8 cellular contexts compared by ENCODE assay signal in the genomic region with DNA sequence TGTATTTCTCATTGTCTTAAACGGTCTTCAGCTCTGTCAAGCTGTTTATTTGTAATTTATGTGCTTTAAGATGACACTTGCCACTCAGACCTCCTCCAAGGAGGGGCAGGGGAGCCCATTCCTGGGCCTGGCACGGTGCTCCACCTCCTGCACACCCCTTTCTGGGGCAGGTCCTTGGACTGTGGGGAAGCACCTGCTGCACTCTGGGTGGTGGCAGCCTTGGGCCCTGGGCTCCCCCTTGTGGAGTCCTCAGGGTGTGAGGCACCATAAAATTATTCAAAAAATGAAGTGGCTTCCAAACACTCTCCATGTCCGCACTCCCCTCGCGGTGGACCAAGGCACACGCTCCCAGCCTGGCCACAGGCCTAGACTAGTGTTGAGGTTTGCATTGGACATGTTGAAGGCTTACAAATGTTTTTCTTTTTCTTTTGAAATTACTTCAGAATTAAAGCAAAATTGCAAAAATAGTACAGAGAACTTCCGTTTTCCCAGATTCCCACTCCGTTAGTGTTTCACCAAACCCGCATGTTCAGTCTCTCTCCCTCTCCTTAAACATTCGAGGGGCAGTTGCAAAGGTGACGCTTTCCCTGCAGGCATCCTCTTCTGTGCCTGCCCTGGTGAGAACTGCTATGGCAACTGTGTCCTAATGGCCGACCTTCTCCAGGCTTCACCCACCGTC. TPM values are rescaled to one million over a fixed set of nuclear protein-coding genes. Genes with fewer than 3 reads are reported as not detected.
DNase-seq lines count a peak whose midpoint lies in the region; ATAC-seq lines count a peak whose summit lies in the region.

No MANE protein-coding gene starts in this region.

- DNase-seq in NCI-H82 (lab: John Stamatoyannopoulos, UW) = peak; percentile 78
- DNase-seq in NCI-H82 treated with DMSO at 0.1 percent for 48 hours (lab: John Stamatoyannopoulos, UW; ENCODE audit: unreplicated experiment) = no peak
- peak; percentile 48 for DNase-seq in NCI-H510A (lab: John Stamatoyannopoulos, UW)
- peak; percentile 76 to 82 for DNase-seq in activated CD4-positive, alpha-beta T cell treated with anti-CD3 and anti-CD28 coated beads, Interleukin-2, amount 50 U/mL, for 48 hours
- peak; percentile 86 for DNase-seq in dermis blood vessel endothelial cell
- peak; percentile 38 for DNase-seq in midbrain (lab: John Stamatoyannopoulos, UW)
- DNase-seq in stimulated activated CD8-positive, alpha-beta memory T cell treated with anti-CD3 and anti-CD28 coated beads, Interleukin-7, amount 100 ng/mL, for 48 hours (ENCODE audit: extremely low read depth in 1 of 2, low read depth in 1 of 2) = peak; percentile 43 to 70

- peak; percentile 80 for ATAC-seq in HG03103 (IDR thresholded peaks at IDR 0.05; ENCODE audit: low read depth, unreplicated experiment)

RNA-seq across cellular contexts. Expression of a gene that starts 32.4 kb away (rescaled TPM):
- total RNA-seq in dermis blood vessel endothelial cell = 35.1 and 38.2 TPM in 2 replicates
